In the genomic region with DNA sequence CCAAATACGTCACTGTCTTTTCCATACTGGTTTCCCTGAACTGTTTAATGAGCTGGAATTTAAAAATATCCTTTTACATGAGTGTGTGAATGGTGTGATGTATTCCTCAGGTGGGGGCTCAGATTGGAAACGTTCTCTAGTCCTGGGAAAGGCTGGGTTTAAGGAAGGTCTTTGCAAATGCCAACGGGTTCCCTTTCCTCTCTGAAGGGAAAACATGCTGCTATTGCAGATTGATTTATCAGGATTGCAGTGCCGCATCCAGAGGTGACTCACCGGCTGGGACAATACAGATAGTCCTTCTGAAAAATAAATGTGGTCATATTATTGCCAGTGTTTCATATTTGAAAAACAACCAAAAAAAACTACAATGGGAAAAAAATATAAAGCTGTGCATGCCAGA, we compare ENCODE assay signal across 20 cellular contexts.
"Had no signal": no experiment of that assay in that cellular context is flagged by ENCODE, and none has a peak within 500 bp of the region (broad histone marks: within the 10 kb centered on the region; RNA-seq: fewer than 3 reads in every experiment).

No MANE protein-coding gene starts in this region.

- H3K9me3 ChIP-seq: body of pancreas, lower lobe of right lung, sigmoid colon, spleen, thoracic aorta, upper lobe of left lung had no signal

- H3K4me3 Mint-ChIP-seq: activated CD4-positive, alpha-beta memory T cell treated with anti-CD3 and anti-CD28 coated beads, Interleukin-2, amount 10 ng/mL, durations not matched to agents 7 days and 5 days; activated CD4-positive, alpha-beta T cell treated with anti-CD3 and anti-CD28 coated beads, Interleukin-2, amount 10 ng/mL, durations not matched to agents 24 days and 14 days; activated CD8-positive, alpha-beta memory T cell treated with anti-CD3 and anti-CD28 coated beads, Interleukin-2, amount 10 ng/mL, durations not matched to agents 7 days and 5 days; activated naive CD4-positive, alpha-beta T cell treated with anti-CD3 and anti-CD28 coated beads, Interleukin-2, amount 10 ng/mL, durations not matched to agents 7 days and 5 days; naive B cell had no signal

- H3K27me3 Mint-ChIP-seq: activated CD4-positive, alpha-beta memory T cell treated with anti-CD3 and anti-CD28 coated beads, Interleukin-2, amount 10 ng/mL, durations not matched to agents 7 days and 5 days; activated CD4-positive, alpha-beta T cell treated with anti-CD3 and anti-CD28 coated beads, Interleukin-2, amount 10 ng/mL, durations not matched to agents 24 days and 14 days; activated CD8-positive, alpha-beta memory T cell treated with anti-CD3 and anti-CD28 coated beads, Interleukin-2, amount 10 ng/mL, durations not matched to agents 7 days and 5 days; activated naive CD4-positive, alpha-beta T cell treated with anti-CD3 and anti-CD28 coated beads, Interleukin-2, amount 10 ng/mL, durations not matched to agents 7 days and 5 days; naive B cell had no signal

- DNase-seq: activated CD4-positive, alpha-beta memory T cell treated with anti-CD3 and anti-CD28 coated beads, Interleukin-2, amount 10 ng/mL, durations not matched to agents 7 days and 5 days; activated CD4-positive, alpha-beta T cell treated with anti-CD3 and anti-CD28 coated beads, Interleukin-2, amount 10 ng/mL, durations not matched to agents 24 days and 14 days; activated CD8-positive, alpha-beta memory T cell treated with anti-CD3 and anti-CD28 coated beads, Interleukin-2, amount 10 ng/mL, durations not matched to agents 7 days and 5 days; activated effector memory CD4-positive, alpha-beta T cell treated with anti-CD3 and anti-CD28 coated beads, Interleukin-2, amount 50 U/mL, for 16 hours; activated naive CD4-positive, alpha-beta T cell treated with anti-CD3 and anti-CD28 coated beads, Interleukin-2, amount 10 ng/mL, durations not matched to agents 7 days and 5 days; activated T-cell treated with anti-CD3 and anti-CD28 coated beads for 4 hours; body of pancreas; foreskin keratinocyte; kidney; lower lobe of right lung; naive B cell; nucleus accumbens; sigmoid colon; spleen; stimulated activated CD4-positive, alpha-beta T cell treated with anti-CD3 and anti-CD28 coated beads, Interleukin-4, amount 100 ng/mL, for 1 hour; stimulated activated naive CD4-positive, alpha-beta T cell treated with Interleukin-2 at 50 U/mL for 16 hours; T1000; upper lobe of left lung had no signal

- ATAC-seq: activated CD4-positive, CD25-positive, alpha-beta regulatory T cell treated with anti-CD3 and anti-CD28 coated beads, Interleukin-2, amount 50 U/mL, for 24 hours; activated CD8-positive, alpha-beta memory T cell treated with anti-CD3 and anti-CD28 coated beads, Interleukin-2, amount 10 ng/mL, durations not matched to agents 7 days and 5 days; body of pancreas; foreskin keratinocyte; lower lobe of right lung had no signal

- H3K36me3 ChIP-seq: lower lobe of right lung, sigmoid colon, spleen, thoracic aorta, upper lobe of left lung had no signal

- H3K27me3 ChIP-seq: body of pancreas, foreskin keratinocyte, sigmoid colon, spleen, upper lobe of left lung had no signal

- H3K4me1 ChIP-seq: body of pancreas, lower lobe of right lung, sigmoid colon, spleen, upper lobe of left lung had no signal

- H3K4me1 Mint-ChIP-seq: activated CD4-positive, alpha-beta memory T cell treated with anti-CD3 and anti-CD28 coated beads, Interleukin-2, amount 10 ng/mL, durations not matched to agents 7 days and 5 days; activated CD4-positive, alpha-beta T cell treated with anti-CD3 and anti-CD28 coated beads, Interleukin-2, amount 10 ng/mL, durations not matched to agents 24 days and 14 days; activated CD8-positive, alpha-beta memory T cell treated with anti-CD3 and anti-CD28 coated beads, Interleukin-2, amount 10 ng/mL, durations not matched to agents 7 days and 5 days; activated naive CD4-positive, alpha-beta T cell treated with anti-CD3 and anti-CD28 coated beads, Interleukin-2, amount 10 ng/mL, durations not matched to agents 7 days and 5 days; naive B cell had no signal

- H3K27ac Mint-ChIP-seq: activated CD4-positive, alpha-beta memory T cell treated with anti-CD3 and anti-CD28 coated beads, Interleukin-2, amount 10 ng/mL, durations not matched to agents 7 days and 5 days; activated CD4-positive, alpha-beta T cell treated with anti-CD3 and anti-CD28 coated beads, Interleukin-2, amount 10 ng/mL, durations not matched to agents 24 days and 14 days; activated CD8-positive, alpha-beta memory T cell treated with anti-CD3 and anti-CD28 coated beads, Interleukin-2, amount 10 ng/mL, durations not matched to agents 7 days and 5 days; activated naive CD4-positive, alpha-beta T cell treated with anti-CD3 and anti-CD28 coated beads, Interleukin-2, amount 10 ng/mL, durations not matched to agents 7 days and 5 days; naive B cell had no signal

- H3K4me3 ChIP-seq: body of pancreas, lower lobe of right lung, sigmoid colon, spleen, thoracic aorta, upper lobe of left lung had no signal

- H3K36me3 Mint-ChIP-seq: activated CD8-positive, alpha-beta memory T cell treated with anti-CD3 and anti-CD28 coated beads, Interleukin-2, amount 10 ng/mL, durations not matched to agents 7 days and 5 days; activated naive CD4-positive, alpha-beta T cell treated with anti-CD3 and anti-CD28 coated beads, Interleukin-2, amount 10 ng/mL, durations not matched to agents 7 days and 5 days; naive B cell had no signal

- H3K27ac ChIP-seq: body of pancreas, foreskin keratinocyte, lower lobe of right lung, sigmoid colon, spleen, thoracic aorta, upper lobe of left lung had no signal
